In the genomic region with DNA sequence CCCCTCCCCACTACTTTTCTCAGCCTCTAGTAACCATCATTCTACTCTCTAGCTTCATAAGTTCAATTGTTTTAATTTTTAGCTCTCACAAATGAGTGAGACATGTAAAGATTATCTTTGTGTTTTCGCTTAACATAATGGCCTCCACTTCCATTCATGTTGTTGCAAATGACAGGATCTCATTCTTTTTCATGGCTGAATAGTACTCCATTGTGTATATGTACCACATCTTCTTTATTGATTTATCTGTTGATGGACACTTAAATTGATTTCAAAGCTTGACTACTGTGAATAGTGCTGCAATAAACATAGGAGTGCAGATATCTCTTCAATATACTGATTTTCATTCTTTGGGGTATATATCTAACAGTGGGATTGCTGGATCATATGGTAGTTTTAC, we compare ENCODE assay signal across 8 cellular contexts.
"Had no signal": no experiment of that assay in that cellular context is flagged by ENCODE, and none has a peak within 500 bp of the region (broad histone marks: within the 10 kb centered on the region; RNA-seq: fewer than 3 reads in every experiment).

No MANE protein-coding gene starts in this region.

- FAIRE-seq: G401.6, GM12878, GM12891, GM12892, GM18507, GM19239 had no signal

- ATAC-seq: GM12878 had no signal

- H3K4me3 ChIP-seq: GM12878 had no signal

- DNase-seq: GDM1, GF-D8 had no signal
